ENCODE assay signal across 10 cellular contexts in the genomic region with DNA sequence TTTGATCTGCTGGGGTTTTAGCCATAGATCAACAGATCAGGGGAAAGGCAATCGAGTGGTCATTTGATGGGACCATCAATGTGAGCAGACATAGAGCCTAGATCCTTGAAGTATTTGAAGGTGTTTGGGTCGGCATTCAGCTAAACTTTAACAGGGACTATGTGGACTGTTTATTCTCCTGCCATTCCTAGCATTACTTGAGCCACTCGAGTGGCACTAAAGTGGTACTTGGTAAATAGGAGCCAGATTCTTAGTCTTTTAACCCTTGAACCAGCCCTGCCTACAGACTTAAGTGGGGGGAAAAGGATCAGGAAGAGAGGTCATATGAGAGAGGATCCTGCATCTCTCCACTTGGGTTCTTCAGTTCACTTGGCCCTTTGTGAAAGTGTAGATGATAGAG. TPM values are rescaled to one million over a fixed set of nuclear protein-coding genes. Genes with fewer than 3 reads are reported as not detected.
A peak's percentile ranks its signal among the peaks of the same experiment; 100 is the strongest.
DNase-seq lines count a peak whose midpoint lies in the region; ATAC-seq, FAIRE-seq and TF ChIP-seq lines count a peak whose summit lies in the region.
"Had no signal": no experiment of that assay in that cellular context is flagged by ENCODE, and none has a peak within 500 bp of the region (broad histone marks: within the 10 kb centered on the region; RNA-seq: fewer than 3 reads in every experiment).

No MANE protein-coding gene starts in this region.

- H3K23ac ChIP-seq in mesendoderm (ENCODE audit: low read length), result no peak overlapping the region

- peak overlapping the region; percentile 93 for H3K27ac ChIP-seq in right cardiac atrium (ENCODE audit: low read length)
- H3K27ac ChIP-seq in mesendoderm (ENCODE audit: low read depth, low read length), result no peak overlapping the region
- peak overlapping the region; percentile 98 for H3K27ac ChIP-seq in vagina
- no peak overlapping the region for H3K27ac ChIP-seq in pancreas

- no peak overlapping the region for H2AK5ac ChIP-seq in mesendoderm (ENCODE audit: low read length)

- H2BK5ac ChIP-seq in mesendoderm (ENCODE audit: low read length), result no peak overlapping the region

- DNase-seq in right cardiac atrium (no peak), cardiac septum (ENCODE audit: low spot score) (no peak), mesendoderm (no peak), vagina (ENCODE audit: extremely low spot score in 2 of 2) (no peak), pancreas (no peak), NCI-H446 (lab: John Stamatoyannopoulos, UW) (no peak), AML-193 (lab: John Stamatoyannopoulos, UW) (no peak)
- DNase-seq in activated naive CD8-positive, alpha-beta T cell treated with anti-CD3 and anti-CD28 coated beads, Interleukin-2, amount 10 ng/mL, durations not matched to agents 7 days and 5 days, result no peak
- DNase-seq: amniotic stem cell, NCI-H187 treated with DMSO at 0.1 percent for 48 hours had no signal

- H3K56ac ChIP-seq in mesendoderm (ENCODE audit: low read length), result no peak overlapping the region

- H3K36me3 ChIP-seq in mesendoderm (ENCODE audit: control insufficient read depth, insufficient read depth, low read length) (no peaks in the 10 kb centered on the region), vagina (no peaks in the 10 kb centered on the region), pancreas (no peaks in the 10 kb centered on the region)

- H3K9me3 ChIP-seq in right cardiac atrium (ENCODE audit: control insufficient read depth, low read length) (no peaks in the 10 kb centered on the region), vagina (no peaks in the 10 kb centered on the region), pancreas (no peaks in the 10 kb centered on the region)

- no peaks in the 10 kb centered on the region for H3K9me3 Mint-ChIP-seq in activated naive CD8-positive, alpha-beta T cell treated with anti-CD3 and anti-CD28 coated beads, Interleukin-2, amount 10 ng/mL, durations not matched to agents 7 days and 5 days

- peaks cover 2% of the 10 kb centered on the region for H3K79me1 ChIP-seq in mesendoderm (ENCODE audit: low read length)

- no peak for ATAC-seq in right cardiac atrium
- ATAC-seq in activated naive CD8-positive, alpha-beta T cell treated with anti-CD3 and anti-CD28 coated beads, Interleukin-2, amount 10 ng/mL, durations not matched to agents 7 days and 5 days (ENCODE audit: low read depth), result no peak
- no peak for ATAC-seq in pancreas

- H3K4me1 Mint-ChIP-seq in activated naive CD8-positive, alpha-beta T cell treated with anti-CD3 and anti-CD28 coated beads, Interleukin-2, amount 10 ng/mL, durations not matched to agents 7 days and 5 days, result peaks cover 49% of the 10 kb centered on the region

- TF ChIP-seq CTCF in vagina (IDR thresholded peaks at IDR 0.05) (no peak), pancreas (IDR thresholded peaks at IDR 0.05) (no peak)

- no peak overlapping the region for H3K4ac ChIP-seq in mesendoderm (ENCODE audit: low read depth, low read length)

- H3K4me1 ChIP-seq in right cardiac atrium (ENCODE audit: control insufficient read depth, insufficient read depth, low read length), result peaks cover 12% of the 10 kb centered on the region
- peaks cover 2% of the 10 kb centered on the region for H3K4me1 ChIP-seq in mesendoderm (ENCODE audit: control insufficient read depth, low read depth, low read length)
- H3K4me1 ChIP-seq in vagina, result peaks cover 61% of the 10 kb centered on the region
- H3K4me1 ChIP-seq in pancreas, result no peaks in the 10 kb centered on the region

- no peak overlapping the region for H4K5ac ChIP-seq in mesendoderm (ENCODE audit: low read length)

- no peak overlapping the region for H3K4me2 ChIP-seq in mesendoderm (ENCODE audit: low read length)

- H3K9ac ChIP-seq in mesendoderm (ENCODE audit: low read length), result peak overlapping the region; percentile 19

- POLR2A ChIA-PET in activated naive CD8-positive, alpha-beta T cell treated with anti-CD3 and anti-CD28 coated beads, Interleukin-2, amount 10 ng/mL, durations not matched to agents 7 days and 5 days (lab: Charles Lee), result interaction anchor here (1.0 to 1.7 kb wide), 2 partner anchors 27 to 75 kb away, joined by 3 to 7 read pairs; no protein-coding TSS in a partner anchor

- H3K27ac Mint-ChIP-seq in activated naive CD8-positive, alpha-beta T cell treated with anti-CD3 and anti-CD28 coated beads, Interleukin-2, amount 10 ng/mL, durations not matched to agents 7 days and 5 days, result peak overlapping the region; percentile 86

- H3K27me3 ChIP-seq in right cardiac atrium (ENCODE audit: control insufficient read depth, insufficient read depth), result no peaks in the 10 kb centered on the region
- no peaks in the 10 kb centered on the region for H3K27me3 ChIP-seq in mesendoderm (ENCODE audit: insufficient read depth, low read length, poor library complexity)
- H3K27me3 ChIP-seq in vagina, result no peaks in the 10 kb centered on the region
- no peaks in the 10 kb centered on the region for H3K27me3 ChIP-seq in pancreas

- FAIRE-seq in pancreas (lab: Jason Lieb, UNC), result no peak

- no peak overlapping the region for H2BK120ac ChIP-seq in mesendoderm (ENCODE audit: low read depth, low read length)

- peaks cover 73% of the 10 kb centered on the region for H3K79me2 ChIP-seq in mesendoderm (ENCODE audit: control insufficient read depth, insufficient read depth, low read length)

- 34% methylated on average over 3 of the region's 3 CpGs for WGBS in right cardiac atrium
- no CpG with 5 or more reads among the region's 3 CpGs for WGBS in mesendoderm (ENCODE audit: extremely low coverage, insufficient coverage, low lambda C conversion rate)
- 20 to 28% methylated on average over 3 of the region's 3 CpGs for WGBS in pancreas, 2 donors

- TF ChIP-seq POLR2A in vagina (IDR thresholded peaks at IDR 0.05), result no peak

- H3K36me3 Mint-ChIP-seq in activated naive CD8-positive, alpha-beta T cell treated with anti-CD3 and anti-CD28 coated beads, Interleukin-2, amount 10 ng/mL, durations not matched to agents 7 days and 5 days, result peaks cover 47% of the 10 kb centered on the region

- H3K4me3 ChIP-seq in right cardiac atrium (ENCODE audit: low read length) (peak overlapping the region; percentile 29), mesendoderm (ENCODE audit: low read length) (no peak overlapping the region), vagina (peak overlapping the region; percentile 13 to 17), pancreas (no peak overlapping the region)

- no peak overlapping the region for H2BK15ac ChIP-seq in mesendoderm (replicated peaks; ENCODE audit: low read depth)

- peak overlapping the region; percentile 94 for H3K4me3 Mint-ChIP-seq in activated naive CD8-positive, alpha-beta T cell treated with anti-CD3 and anti-CD28 coated beads, Interleukin-2, amount 10 ng/mL, durations not matched to agents 7 days and 5 days

- no peak overlapping the region for H4K8ac ChIP-seq in mesendoderm (ENCODE audit: low read depth, low read length)

- peak overlapping the region; percentile 60 for H3K18ac ChIP-seq in mesendoderm (ENCODE audit: low read length)

- no peaks in the 10 kb centered on the region for H3K27me3 Mint-ChIP-seq in activated naive CD8-positive, alpha-beta T cell treated with anti-CD3 and anti-CD28 coated beads, Interleukin-2, amount 10 ng/mL, durations not matched to agents 7 days and 5 days

- intact Hi-C loops in right cardiac atrium (cut with DNase I) (no loop called here), cardiac septum (cut with DNase I) (loop anchor here (5.0 kb wide), 1 partner anchor 36 kb away; no protein-coding TSS in a partner anchor), vagina (cut with DNase I) (no loop called here), pancreas (cut with DNase I) (no loop called here)

RNA-seq across cellular contexts. Expression of gene MSN, which starts 3.8 kb away (rescaled TPM):
- total RNA-seq in right cardiac atrium (100 to 1,000 TPM; 111 to 201 (median 120) TPM), cardiac septum (177 TPM), vagina (192 TPM), pancreas (10 to 100 TPM; 12.4 to 99.1 (median 25.9) TPM)
- polyA plus RNA-seq in right cardiac atrium (78.1 TPM), pancreas (10 to 100 TPM; 18.7 to 22.6 TPM)
- total RNA-seq in activated naive CD8-positive, alpha-beta T cell treated with anti-CD3 and anti-CD28 coated beads, Interleukin-2, amount 10 ng/mL, durations not matched to agents 7 days and 5 days, result 100 to 1,000 TPM; 483 to 487 TPM
- polyA plus RNA-seq in mesendoderm (2013, experiment 1 of 2), result 135 TPM
- polyA plus RNA-seq in mesendoderm (2013, experiment 2 of 2), result 137 TPM

Comparison
In these comparisons a context has a peak if more than half of its experiments do, and no peak if none do; other contexts are left out.
1. H3K27ac ChIP-seq: peak in right cardiac atrium (single experiment) and vagina (single experiment); none in mesendoderm (single experiment) and pancreas (0 of 4).
2. H3K4me3 ChIP-seq: peak in right cardiac atrium (single experiment) and vagina (2 of 2); none in mesendoderm (single experiment) and pancreas (0 of 4).